In genomic region chr1:108561731-108562326, GRCh38 we compare ENCODE assay signal across 8 cellular contexts. TPM values are rescaled to one million over a fixed set of nuclear protein-coding genes. Genes with fewer than 3 reads are reported as not detected.
A peak's percentile ranks its signal among the peaks of the same experiment; 100 is the strongest.
DNase-seq lines count a peak whose midpoint lies in the region; ATAC-seq and TF ChIP-seq lines count a peak whose summit lies in the region.

No MANE protein-coding gene starts in this region.

- 34% methylated on average over 11 of the region's 11 CpGs for WGBS in mammary epithelial cell (ENCODE audit: low coverage, missing lambda C conversion rate)

- H4K20me1 ChIP-seq in mammary epithelial cell (ENCODE audit: insufficient read depth, low read length), result no peaks in the 10 kb centered on the region

- ATAC-seq in Right ventricle myocardium inferior (no peak), HG02938 (IDR thresholded peaks at IDR 0.05; ENCODE audit: unreplicated experiment) (peak; percentile 36)

- intact Hi-C loops in Right ventricle myocardium inferior (cut with DNase I), result loop anchor here (5.0 kb wide), 1 partner anchor 35 kb away; no protein-coding TSS in a partner anchor
- intact Hi-C loops in mammary epithelial cell (cut with micrococcal nuclease), result loop anchor here (1.0 to 5.0 kb wide), 3 partner anchors 50 to 335 kb away; no protein-coding TSS in a partner anchor

- H3K36me3 ChIP-seq in right atrium auricular region (no peaks in the 10 kb centered on the region), mammary epithelial cell (ENCODE audit: insufficient read depth, low read length) (no peaks in the 10 kb centered on the region)

- no TSS peak for BruUV-seq in mammary epithelial cell (replicated peaks; lab: Mats Ljungman, UMichigan)

- peaks cover 7% of the 10 kb centered on the region for H3K79me2 ChIP-seq in mammary epithelial cell (ENCODE audit: insufficient read depth, low read length)

- H3K9me3 ChIP-seq in right atrium auricular region, result no peaks in the 10 kb centered on the region
- no peaks in the 10 kb centered on the region for H3K9me3 ChIP-seq in mammary epithelial cell (replicated peaks; ENCODE audit: insufficient read depth, low read length)

- H3K4me1 ChIP-seq in right atrium auricular region (peaks cover 0 to 17% of the 10 kb centered on the region in 2 donors), mammary epithelial cell (ENCODE audit: insufficient read depth, low read length) (peaks cover 26% of the 10 kb centered on the region)

- no peak overlapping the region for H3K4me3 ChIP-seq in right atrium auricular region
- no peak overlapping the region for H3K4me3 ChIP-seq in WI38 (ENCODE audit: low read depth, low read length)
- H3K4me3 ChIP-seq in mammary epithelial cell (replicated peaks in 1 of 3; ENCODE audit: insufficient read depth in 1 of 3, low read depth in 2 of 3, low read length in 3 of 3), result no peak overlapping the region

- peak; percentile 80 for DNase-seq in Right ventricle myocardium inferior (ENCODE audit: missing footprints)
- DNase-seq in right atrium auricular region (ENCODE audit: low spot score), result no peak
- peak; percentile 56 for DNase-seq in NCI-H2107 treated with DMSO at 0.1 percent for 48 hours (lab: John Stamatoyannopoulos, UW; ENCODE audit: unreplicated experiment)
- DNase-seq in mammary epithelial cell, result peak; percentile 58
- DNase-seq in medulla oblongata (ENCODE audit: extremely low spot score), result peak; percentile 53
- DNase-seq in stimulated activated CD8-positive, alpha-beta memory T cell treated with anti-CD3 and anti-CD28 coated beads, Interleukin-4, amount 100 ng/mL, for 24 hours (ENCODE audit: low read depth), result peak; percentile 73

- peak overlapping the region; percentile 30 for H3K4me2 ChIP-seq in mammary epithelial cell (ENCODE audit: insufficient read depth, low read depth, low read length)

- H3K9ac ChIP-seq in mammary epithelial cell (ENCODE audit: insufficient read depth, low read length), result no peak overlapping the region

- H2AFZ ChIP-seq in mammary epithelial cell (ENCODE audit: low read depth, low read length), result no peak overlapping the region

- CTCF ChIA-PET in mammary epithelial cell (lab: Charles Lee; ENCODE audit: low non-redundant PET), result interaction anchor here (0.7 kb wide), 1 partner anchor 82 kb away, joined by 3 read pairs; no protein-coding TSS in a partner anchor

- peak in 1 of 2 donors; percentile 50 for TF ChIP-seq CTCF in right atrium auricular region (IDR thresholded peaks at IDR 0.05)
- TF ChIP-seq CTCF in WI38 (IDR thresholded peaks at IDR 0.05; ENCODE audit: low read depth, low read length), result peak; percentile 10; the same call in 1 of the 2 replicates
- TF ChIP-seq CTCF in mammary epithelial cell (conservative IDR thresholded peaks at IDR 0.05 in 1 of 2, IDR thresholded peaks at IDR 0.05 in 1 of 2; ENCODE audit: extremely low read depth in 1 of 2, insufficient read depth in 1 of 2, low read depth in 1 of 2, low read length in 2 of 2), result peak; percentile 71 to 82

- no peak overlapping the region for H3K27ac ChIP-seq in right atrium auricular region
- H3K27ac ChIP-seq in mammary epithelial cell (ENCODE audit: insufficient read depth, low read depth, low read length), result no peak overlapping the region

- dilution Hi-C loops in mammary epithelial cell (cut with HindIII; ENCODE audit: low sequenced_read_pairs), result no loop called here

- in situ Hi-C loops in mammary epithelial cell (cut with MboI; ENCODE audit: low sequenced_read_pairs in 2 of 2), result no loop called here

- H3K27me3 ChIP-seq in right atrium auricular region, result no peaks in the 10 kb centered on the region
- no peaks in the 10 kb centered on the region for H3K27me3 ChIP-seq in mammary epithelial cell (ENCODE audit: insufficient read depth, low read length)

RNA-seq across cellular contexts. Expression of gene EEIG2, which starts 1.9 kb away (rescaled TPM):
- total RNA-seq in Right ventricle myocardium inferior, result 5.5 TPM
- 1 to 10 TPM; 6.1 to 7.4 TPM for total RNA-seq in right atrium auricular region
- 10 to 100 TPM in 1 of 2 donors, 1 to 10 TPM in 1; 4.5 to 10.0 TPM for total RNA-seq in mammary epithelial cell
- 2.2 TPM for polyA plus RNA-seq in mammary epithelial cell
- 5.6 TPM for polyA minus RNA-seq in mammary epithelial cell
